ENCODE assay signal across 8 cellular contexts in genomic region chr18:9104244-9104901, GRCh38. TPM values are rescaled to one million over a fixed set of nuclear protein-coding genes. Genes with fewer than 3 reads are reported as not detected.
DNase-seq lines count a peak whose midpoint lies in the region; ATAC-seq and TF ChIP-seq lines count a peak whose summit lies in the region.

No MANE protein-coding gene starts in this region.

- H3K9me2 ChIP-seq in hepatocyte (replicated peaks; ENCODE audit: insufficient read depth): no peaks in the 10 kb centered on the region

- CTCF ChIA-PET in activated B cell treated with CpG ODN at 0.5 μM for 24 hours (lab: Charles Lee): interaction anchor here (0.7 to 3.2 kb wide), 7 partner anchors 11 to 411 kb away, joined by 3 to 19 read pairs (median 6); partner anchors contain the start of gene ANKRD12

- H2AFZ ChIP-seq in hepatocyte: no peak overlapping the region

- WGBS in hepatocyte (ENCODE audit: low lambda C conversion rate, missing lambda C conversion rate): 25% methylated on average over 5 of the region's 5 CpGs

- H3K9me3 Mint-ChIP-seq in activated B cell treated with CpG ODN at 0.5 μM for 24 hours: no peaks in the 10 kb centered on the region
- no peaks in the 10 kb centered on the region for H3K9me3 Mint-ChIP-seq in stimulated activated effector memory CD8-positive, alpha-beta T cell treated with anti-CD3 and anti-CD28 coated beads, Interleukin-12 subunit alpha, Interleukin-12 subunit beta, amount 100 ng/mL, for 72 hours

- H3K4me3 ChIP-seq in HAP-1 (peak overlapping the region; percentile 76), hepatocyte (peak overlapping the region; percentile 87)

- POLR2A ChIA-PET in activated B cell treated with CpG ODN at 0.5 μM for 24 hours (lab: Charles Lee): interaction anchor here (0.8 to 6.0 kb wide), 7 partner anchors 10 to 56 kb away, joined by 3 to 211 read pairs (median 7); partner anchors contain the start of gene ANKRD12

- H3K79me2 ChIP-seq in hepatocyte: peaks cover 67% of the 10 kb centered on the region

- H3K27me3 ChIP-seq in HAP-1 (ENCODE audit: low read depth) (no peaks in the 10 kb centered on the region), hepatocyte (no peaks in the 10 kb centered on the region)

- H3K36me3 Mint-ChIP-seq in activated B cell treated with CpG ODN at 0.5 μM for 24 hours (ENCODE audit: low read depth): peaks cover 58% of the 10 kb centered on the region
- H3K36me3 Mint-ChIP-seq in stimulated activated effector memory CD8-positive, alpha-beta T cell treated with anti-CD3 and anti-CD28 coated beads, Interleukin-12 subunit alpha, Interleukin-12 subunit beta, amount 100 ng/mL, for 72 hours: peaks cover 77% of the 10 kb centered on the region

- peak overlapping the region; percentile 94 for H3K4me3 Mint-ChIP-seq in activated B cell treated with CpG ODN at 0.5 μM for 24 hours
- peak overlapping the region; percentile 81 for H3K4me3 Mint-ChIP-seq in stimulated activated effector memory CD8-positive, alpha-beta T cell treated with anti-CD3 and anti-CD28 coated beads, Interleukin-12 subunit alpha, Interleukin-12 subunit beta, amount 100 ng/mL, for 72 hours

- no peaks in the 10 kb centered on the region for H3K27me3 Mint-ChIP-seq in activated B cell treated with CpG ODN at 0.5 μM for 24 hours

- peaks cover 72% of the 10 kb centered on the region for H3K4me1 ChIP-seq in HAP-1
- H3K4me1 ChIP-seq in hepatocyte (ENCODE audit: insufficient read depth): peaks cover 46% of the 10 kb centered on the region

- peaks cover 58% of the 10 kb centered on the region for H4K20me1 ChIP-seq in hepatocyte (ENCODE audit: insufficient read depth, poor library complexity, severe bottlenecking)

- peak overlapping the region; percentile 92 for H3K27ac Mint-ChIP-seq in activated B cell treated with CpG ODN at 0.5 μM for 24 hours
- peak overlapping the region; percentile 94 for H3K27ac Mint-ChIP-seq in stimulated activated effector memory CD8-positive, alpha-beta T cell treated with anti-CD3 and anti-CD28 coated beads, Interleukin-12 subunit alpha, Interleukin-12 subunit beta, amount 100 ng/mL, for 72 hours

- no peaks in the 10 kb centered on the region for H3K9me3 ChIP-seq in HAP-1
- H3K9me3 ChIP-seq in hepatocyte (ENCODE audit: low read depth): no peaks in the 10 kb centered on the region

- DNase-seq in HAP-1 (ENCODE audit: low spot score in 2 of 2): no peak
- DNase-seq in activated B cell treated with CpG ODN at 0.5 μM for 24 hours: no peak
- DNase-seq in hepatocyte (ENCODE audit: low spot score): no peak
- DNase-seq in stimulated activated effector memory CD8-positive, alpha-beta T cell treated with anti-CD3 and anti-CD28 coated beads, Interleukin-12 subunit alpha, Interleukin-12 subunit beta, amount 100 ng/mL, for 72 hours (ENCODE audit: low spot score in 2 of 2): no peak
- no peak for DNase-seq in SIG-M5 (lab: John Stamatoyannopoulos, UW)
- DNase-seq in KG1 (lab: John Stamatoyannopoulos, UW): no peak
- DNase-seq in occipital lobe (lab: John Stamatoyannopoulos, UW): no peak
- DNase-seq in effector CD4-positive, alpha-beta T cell: no peak

- intact Hi-C loops in activated B cell treated with CpG ODN at 0.5 μM for 24 hours (cut with micrococcal nuclease): loop anchor here (5.0 kb wide), 1 partner anchor 373 kb away; the partner anchor contains the start of gene RALBP1

- peaks cover 68% of the 10 kb centered on the region for H3K4me1 Mint-ChIP-seq in activated B cell treated with CpG ODN at 0.5 μM for 24 hours
- peaks cover 43% of the 10 kb centered on the region for H3K4me1 Mint-ChIP-seq in stimulated activated effector memory CD8-positive, alpha-beta T cell treated with anti-CD3 and anti-CD28 coated beads, Interleukin-12 subunit alpha, Interleukin-12 subunit beta, amount 100 ng/mL, for 72 hours

- H3K4me2 ChIP-seq in hepatocyte: peak overlapping the region; percentile 84

- peak overlapping the region; percentile 96 for H3K27ac ChIP-seq in hepatocyte

- H3K36me3 ChIP-seq in HAP-1 (replicated peaks) (0 out of 2 replicates have a peak, but pooled peaks cover 4% of the 10 kb centered on the region), hepatocyte (replicated peaks; ENCODE audit: insufficient read depth, low read depth) (no peaks in the 10 kb centered on the region)

- in situ Hi-C loops in HAP-1 (cut with MboI; ENCODE audit: low sequenced_read_pairs): no loop called here

- no peak for ATAC-seq in activated B cell treated with CpG ODN at 0.5 μM for 24 hours (ENCODE audit: low read depth)
- no peak for ATAC-seq in stimulated activated effector memory CD8-positive, alpha-beta T cell treated with anti-CD3 and anti-CD28 coated beads, Interleukin-12 subunit alpha, Interleukin-12 subunit beta, amount 100 ng/mL, for 72 hours

- TF ChIP-seq CTCF in activated B cell treated with CpG ODN at 0.5 μM for 24 hours (IDR thresholded peaks at IDR 0.05) (no peak), hepatocyte (IDR thresholded peaks at IDR 0.05; ENCODE audit: poor library complexity) (no peak)

RNA-seq across cellular contexts. Expression of gene NDUFV2, which starts 1.9 kb away (rescaled TPM):
- total RNA-seq in activated B cell treated with CpG ODN at 0.5 μM for 24 hours (168 and 169 TPM in 2 replicates), hepatocyte (170 and 178 TPM in 2 replicates), occipital lobe (95.1 TPM)
- polyA plus RNA-seq in hepatocyte: 233 and 238 TPM in 2 replicates

RNA-seq across cellular contexts. Expression of gene ANKRD12, which starts 32.2 kb away (rescaled TPM):
- total RNA-seq in activated B cell treated with CpG ODN at 0.5 μM for 24 hours (121 and 125 TPM in 2 replicates), hepatocyte (28.5 and 29.2 TPM in 2 replicates), occipital lobe (186 TPM)
- polyA plus RNA-seq in hepatocyte: 34.3 and 39.7 TPM in 2 replicates
